In the genomic region with DNA sequence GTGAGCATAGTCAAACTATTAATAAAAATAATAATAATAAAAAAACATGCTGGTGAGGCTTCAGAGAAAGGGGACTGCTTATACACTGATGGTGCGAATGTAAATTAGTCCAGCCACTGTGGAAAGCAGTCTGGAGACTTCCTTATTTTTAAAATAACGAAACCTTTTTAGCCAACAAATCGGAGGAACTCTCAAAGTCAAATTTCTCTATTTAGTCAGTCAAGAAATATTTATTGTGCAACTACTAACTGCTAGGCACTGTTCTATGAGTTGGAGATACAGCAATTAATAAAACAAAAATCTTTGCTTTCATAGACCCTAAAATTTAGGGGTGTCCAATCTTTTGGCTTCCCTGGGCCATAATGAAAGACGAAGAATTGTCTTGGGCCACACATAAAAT, we compare ENCODE assay signal across 19 cellular contexts. TPM values are rescaled to one million over a fixed set of nuclear protein-coding genes. Genes with fewer than 3 reads are reported as not detected.
DNase-seq lines count a peak whose midpoint lies in the region; TF ChIP-seq lines count a peak whose summit lies in the region.
"Had no signal": no experiment of that assay in that cellular context is flagged by ENCODE, and none has a peak within 500 bp of the region (broad histone marks: within the 10 kb centered on the region; RNA-seq: fewer than 3 reads in every experiment).

No MANE protein-coding gene starts in this region.

- intact Hi-C loops in colonic mucosa (cut with DNase I): no loop called here

- POLR2A ChIA-PET in HEK293 (lab: Yijun Ruan, JAX): no interaction called here

- CTCF ChIA-PET in HEK293 (lab: Yijun Ruan, JAX): interaction anchor here (0.7 kb wide), 1 partner anchor 27 kb away, joined by 3 read pairs; no protein-coding TSS in a partner anchor

- H3K4me1 ChIP-seq in HEK293 (ENCODE audit: control insufficient read depth, insufficient read depth, low read length) (peaks cover 6% of the 10 kb centered on the region; the same call in 1 of the 2 replicates), colonic mucosa (no peaks in the 10 kb centered on the region)

- H3K9me3 ChIP-seq in HEK293 (ENCODE audit: control insufficient read depth, insufficient read depth, low read depth, low read length): no peaks in the 10 kb centered on the region
- H3K9me3 ChIP-seq in colonic mucosa: no peaks in the 10 kb centered on the region
- H3K9me3 ChIP-seq: A549, BE2C, Caco-2 had no signal

- no peaks in the 10 kb centered on the region for H3K27me3 ChIP-seq in colonic mucosa
- H3K27me3 ChIP-seq: BE2C had no signal

- H3K27ac ChIP-seq in HEK293 (ENCODE audit: extremely low read depth, low read depth, low read length) (no peak overlapping the region), colonic mucosa (no peak overlapping the region)

- no peak overlapping the region for H3K4me3 ChIP-seq in HEK293 (ENCODE audit: low read depth, low read length)
- H3K4me3 ChIP-seq in NB4 (ENCODE audit: low read depth, low read length): no peak overlapping the region
- H3K4me3 ChIP-seq in colonic mucosa: no peak overlapping the region
- H3K4me3 ChIP-seq: A549 had no signal

- peak; percentile 40 for DNase-seq in NB4 (ENCODE audit: low read depth)
- DNase-seq in SIG-M5 (lab: John Stamatoyannopoulos, UW): peak; percentile 55
- DNase-seq in stimulated activated naive CD4-positive, alpha-beta T cell (lab: John Stamatoyannopoulos, UW): no peak
- no peak for DNase-seq in activated gamma-delta T cell (lab: John Stamatoyannopoulos, UW)
- no peak for DNase-seq in colonic mucosa
- no peak for DNase-seq in RPMI8226
- DNase-seq: BE2C; Caco-2; CD4-positive, alpha-beta memory T cell; KG1; NCI-H1048; NCI-H1436; NCI-H187 treated with DMSO at 0.1 percent for 48 hours; NCI-H2107; NCI-H446 treated with DMSO at 0.1 percent for 48 hours; NCI-H526 treated with DMSO at 0.1 percent for 48 hours; T-helper 9 cell had no signal

- TF ChIP-seq POLR2A in NB4 (IDR thresholded peaks at IDR 0.05; ENCODE audit: extremely low read depth, insufficient read length): no peak

- H3K36me3 ChIP-seq in HEK293 (ENCODE audit: control insufficient read depth in 2 of 2, insufficient read depth in 1 of 2, low read length in 2 of 2) (no peaks in the 10 kb centered on the region), colonic mucosa (no peaks in the 10 kb centered on the region)
- H3K36me3 ChIP-seq: BE2C had no signal

- H3K9ac ChIP-seq in colonic mucosa (ENCODE audit: low read depth in 2 of 2, low read length in 2 of 2): no peak overlapping the region

- TF ChIP-seq CTCF in HEK293 (tag by site-specific recombination; IDR thresholded peaks at IDR 0.05) (no peak), NB4 (IDR thresholded peaks at IDR 0.05; ENCODE audit: low read depth, low read length) (no peak), colonic mucosa (IDR thresholded peaks at IDR 0.05) (no peak)

TF ChIP-seq in HEK293, 187 proteins besides CTCF, POLR2A, EP300 and RAD21:
- TF ChIP-seq ZNF664 (tag by site-specific recombination; IDR thresholded peaks at IDR 0.05) (0 out of 2 replicates have a peak, but pooled peaks have one; percentile 23), ZNF169 (tag by site-specific recombination; IDR thresholded peaks at IDR 0.05) (no peak), ZNF777 (tag by site-specific recombination; IDR thresholded peaks at IDR 0.05; ENCODE audit: borderline replicate concordance) (no peak)
- TF ChIP-seq, protein P1, sequence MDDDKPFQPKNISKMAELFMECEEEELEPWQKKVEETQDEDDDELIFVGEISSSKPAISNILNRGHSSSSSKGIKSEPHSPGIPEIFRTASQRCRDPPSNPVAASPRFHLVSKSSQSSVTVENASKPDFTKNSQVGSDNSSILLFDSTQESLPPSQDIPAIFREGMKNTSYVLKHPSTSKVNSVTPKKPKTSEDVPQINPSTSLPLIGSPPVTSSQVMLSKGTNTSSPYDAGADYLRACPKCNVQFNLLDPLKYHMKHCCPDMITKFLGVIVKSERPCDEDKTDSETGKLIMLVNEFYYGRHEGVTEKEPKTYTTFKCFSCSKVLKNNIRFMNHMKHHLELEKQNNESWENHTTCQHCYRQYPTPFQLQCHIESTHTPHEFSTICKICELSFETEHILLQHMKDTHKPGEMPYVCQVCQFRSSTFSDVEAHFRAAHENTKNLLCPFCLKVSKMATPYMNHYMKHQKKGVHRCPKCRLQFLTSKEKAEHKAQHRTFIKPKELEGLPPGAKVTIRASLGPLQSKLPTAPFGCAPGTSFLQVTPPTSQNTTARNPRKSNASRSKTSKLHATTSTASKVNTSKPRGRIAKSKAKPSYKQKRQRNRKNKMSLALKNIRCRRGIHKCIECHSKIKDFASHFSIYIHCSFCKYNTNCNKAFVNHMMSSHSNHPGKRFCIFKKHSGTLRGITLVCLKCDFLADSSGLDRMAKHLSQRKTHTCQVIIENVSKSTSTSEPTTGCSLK (tag by site-specific recombination; IDR thresholded peaks at IDR 0.05): no peak

RNA-seq across cellular contexts. Expression of gene TAOK3, which starts 10.8 kb away (rescaled TPM):
- 10 to 100 TPM; 39.5 to 50.5 TPM for total RNA-seq in colonic mucosa

RNA-seq across cellular contexts. Expression of gene SUDS3, which starts 14.5 kb away (rescaled TPM):
- 10 to 100 TPM; 42.0 to 51.8 TPM for total RNA-seq in colonic mucosa

Comparison
In these comparisons a context has a peak if more than half of its experiments do, and no peak if none do; other contexts are left out.
1. DNase-seq: peak in NB4 (single experiment) and SIG-M5 (single experiment); none in stimulated activated naive CD4-positive, alpha-beta T cell (0 of 6), activated gamma-delta T cell (single experiment), colonic mucosa (single experiment) and RPMI8226 (single experiment).